ENCODE assay signal across 3 cellular contexts in the genomic region with DNA sequence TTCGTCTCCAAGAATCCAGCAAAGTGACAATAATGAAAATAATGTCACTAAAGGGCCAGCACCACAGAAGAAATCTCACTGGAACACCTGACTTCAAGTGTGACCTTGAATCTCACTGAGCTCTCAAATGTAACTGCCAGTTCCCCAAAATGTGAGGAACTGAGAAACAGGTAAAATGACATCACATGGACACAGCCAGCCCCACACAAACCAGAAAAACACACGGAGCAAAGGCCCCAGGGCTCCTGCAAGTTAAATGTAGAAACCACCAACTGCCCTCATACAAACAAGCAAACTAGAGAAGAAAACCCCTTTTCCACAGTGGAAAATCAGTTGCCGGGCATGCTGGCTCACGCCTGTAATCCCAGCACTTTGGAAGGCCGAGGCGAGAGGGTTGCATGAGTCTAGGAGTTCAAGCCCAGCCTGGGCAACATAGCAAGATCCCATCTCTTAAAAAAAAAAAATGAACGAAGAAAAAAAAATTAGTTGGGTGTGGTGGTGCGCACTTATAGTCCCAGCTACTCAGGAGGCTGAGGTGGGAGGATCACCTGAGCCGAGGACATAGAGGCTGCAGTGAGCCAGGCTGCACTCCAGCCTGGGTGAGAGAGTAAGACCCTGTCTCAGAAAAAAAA.
TF ChIP-seq lines count a peak whose summit lies in the region.

No MANE protein-coding gene starts in this region.

TF ChIP-seq in GM12891, 5 proteins besides CTCF, POLR2A, EP300 and RAD21:
- TF ChIP-seq SPI1 (IDR thresholded peaks at IDR 0.05; ENCODE audit: low read depth, low read length) = peak; percentile 100
- no peak for TF ChIP-seq POU2F2 (IDR thresholded peaks at IDR 0.05; ENCODE audit: low read depth, low read length)
- no peak for TF ChIP-seq POLR2AphosphoS5 (IDR thresholded peaks at IDR 0.05; ENCODE audit: low read depth, low read length)
- 0 out of 2 replicates have a peak, but pooled peaks have one; percentile 31 for TF ChIP-seq TAF1 (IDR thresholded peaks at IDR 0.05; ENCODE audit: low read depth, low read length)
- TF ChIP-seq PAX5 (IDR thresholded peaks at IDR 0.05; ENCODE audit: insufficient read depth, low read length, severe bottlenecking) = no peak

TF ChIP-seq in HEK293, 187 proteins besides CTCF, POLR2A, EP300 and RAD21:
- TF ChIP-seq ZNF121 (tag by site-specific recombination; IDR thresholded peaks at IDR 0.05) (peak; percentile 83), ZNF169 (tag by site-specific recombination; IDR thresholded peaks at IDR 0.05) (no peak), GLIS1 (tag by site-specific recombination; IDR thresholded peaks at IDR 0.05) (no peak), ZNF394 (tag by site-specific recombination; IDR thresholded peaks at IDR 0.05; ENCODE audit: borderline replicate concordance) (no peak), ZBTB17 (tag by site-specific recombination; IDR thresholded peaks at IDR 0.05) (no peak), ZNF19 (tag by site-specific recombination; IDR thresholded peaks at IDR 0.05; ENCODE audit: low read depth) (no peak)
- TF ChIP-seq, protein P1, sequence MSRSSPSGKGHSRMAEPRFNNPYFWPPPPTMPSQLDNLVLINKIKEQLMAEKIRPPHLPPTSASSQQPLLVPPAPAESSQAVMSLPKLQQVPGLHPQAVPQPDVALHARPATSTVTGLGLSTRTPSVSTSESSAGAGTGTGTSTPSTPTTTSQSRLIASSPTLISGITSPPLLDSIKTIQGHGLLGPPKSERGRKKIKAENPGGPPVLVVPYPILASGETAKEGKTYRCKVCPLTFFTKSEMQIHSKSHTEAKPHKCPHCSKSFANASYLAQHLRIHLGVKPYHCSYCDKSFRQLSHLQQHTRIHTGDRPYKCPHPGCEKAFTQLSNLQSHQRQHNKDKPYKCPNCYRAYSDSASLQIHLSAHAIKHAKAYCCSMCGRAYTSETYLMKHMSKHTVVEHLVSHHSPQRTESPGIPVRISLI (tag by site-specific recombination; IDR thresholded peaks at IDR 0.05) = peak; percentile 68; the same call in 1 of the 2 replicates
- TF ChIP-seq, protein P2, sequence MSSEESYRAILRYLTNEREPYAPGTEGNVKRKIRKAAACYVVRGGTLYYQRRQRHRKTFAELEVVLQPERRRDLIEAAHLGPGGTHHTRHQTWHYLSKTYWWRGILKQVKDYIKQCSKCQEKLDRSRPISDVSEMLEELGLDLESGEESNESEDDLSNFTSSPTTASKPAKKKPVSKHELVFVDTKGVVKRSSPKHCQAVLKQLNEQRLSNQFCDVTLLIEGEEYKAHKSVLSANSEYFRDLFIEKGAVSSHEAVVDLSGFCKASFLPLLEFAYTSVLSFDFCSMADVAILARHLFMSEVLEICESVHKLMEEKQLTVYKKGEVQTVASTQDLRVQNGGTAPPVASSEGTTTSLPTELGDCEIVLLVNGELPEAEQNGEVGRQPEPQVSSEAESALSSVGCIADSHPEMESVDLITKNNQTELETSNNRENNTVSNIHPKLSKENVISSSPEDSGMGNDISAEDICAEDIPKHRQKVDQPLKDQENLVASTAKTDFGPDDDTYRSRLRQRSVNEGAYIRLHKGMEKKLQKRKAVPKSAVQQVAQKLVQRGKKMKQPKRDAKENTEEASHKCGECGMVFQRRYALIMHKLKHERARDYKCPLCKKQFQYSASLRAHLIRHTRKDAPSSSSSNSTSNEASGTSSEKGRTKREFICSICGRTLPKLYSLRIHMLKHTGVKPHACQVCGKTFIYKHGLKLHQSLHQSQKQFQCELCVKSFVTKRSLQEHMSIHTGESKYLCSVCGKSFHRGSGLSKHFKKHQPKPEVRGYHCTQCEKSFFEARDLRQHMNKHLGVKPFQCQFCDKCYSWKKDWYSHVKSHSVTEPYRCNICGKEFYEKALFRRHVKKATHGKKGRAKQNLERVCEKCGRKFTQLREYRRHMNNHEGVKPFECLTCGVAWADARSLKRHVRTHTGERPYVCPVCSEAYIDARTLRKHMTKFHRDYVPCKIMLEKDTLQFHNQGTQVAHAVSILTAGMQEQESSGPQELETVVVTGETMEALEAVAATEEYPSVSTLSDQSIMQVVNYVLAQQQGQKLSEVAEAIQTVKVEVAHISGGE (tag by site-specific recombination; conservative IDR thresholded peaks at IDR 0.05; ENCODE audit: low read depth) = no peak

TF ChIP-seq in GM12878, 131 proteins besides CTCF, POLR2A, EP300 and RAD21 (continues in another document):
- TF ChIP-seq JUNB (IDR thresholded peaks at IDR 0.05) (peak; percentile 57), ZSCAN29 (IDR thresholded peaks at IDR 0.05) (no peak), EED (IDR thresholded peaks at IDR 0.05; ENCODE audit: low read depth) (peak; percentile 88), TCF7 (IDR thresholded peaks at IDR 0.05; ENCODE audit: borderline replicate concordance) (no peak), JUND (IDR thresholded peaks at IDR 0.05; ENCODE audit: low read depth, low read length) (0 out of 2 replicates have a peak, but pooled peaks have one; percentile 19), NFIC (IDR thresholded peaks at IDR 0.05; ENCODE audit: low read depth, low read length) (peak; percentile 79; the same call in 1 of the 2 replicates), ZNF24 (IDR thresholded peaks at IDR 0.05) (no peak), MEF2B (IDR thresholded peaks at IDR 0.05; ENCODE audit: partially characterized antibody, poor library complexity, severe bottlenecking) (peak; percentile 65), RUNX3 (IDR thresholded peaks at IDR 0.05; ENCODE audit: low read length) (peak; percentile 87), CREB1 (IDR thresholded peaks at IDR 0.05; ENCODE audit: low read depth) (peak; percentile 70), BHLHE40 (IDR thresholded peaks at IDR 0.05; ENCODE audit: borderline replicate concordance in 1 of 2, low read depth in 2 of 2, low read length in 1 of 2) (peak; percentile 51 to 73; a peak in 3 of 4 replicates), IKZF1 (conservative IDR thresholded peaks at IDR 0.05) (peak; percentile 97), SMARCA5 (IDR thresholded peaks at IDR 0.05) (peak; percentile 80), ATF7 (IDR thresholded peaks at IDR 0.05; ENCODE audit: low read depth) (peak; percentile 98), STAT1 (conservative IDR thresholded peaks at IDR 0.05) (no peak), DPF2 (IDR thresholded peaks at IDR 0.05) (peak; percentile 98), PAX8 (IDR thresholded peaks at IDR 0.05) (no peak), MXI1 (IDR thresholded peaks at IDR 0.05; ENCODE audit: low read depth, low read length) (peak; percentile 46; the same call in 1 of the 2 replicates), ETV6 (conservative IDR thresholded peaks at IDR 0.05 in 1 of 2, IDR thresholded peaks at IDR 0.05 in 1 of 2; ENCODE audit: borderline replicate concordance in 1 of 2, low read depth in 1 of 2) (peak in 1 of 2 experiments; percentile 59; a peak in 1 of 4 replicates), TARDBP (IDR thresholded peaks at IDR 0.05; ENCODE audit: borderline replicate concordance) (0 out of 2 replicates have a peak, but pooled peaks have one; percentile 38), CBFB (IDR thresholded peaks at IDR 0.05; ENCODE audit: low read depth) (no peak), BCL11A (IDR thresholded peaks at IDR 0.05; ENCODE audit: low read depth, low read length) (peak; percentile 83), RFX5 (IDR thresholded peaks at IDR 0.05; ENCODE audit: low read depth, low read length) (no peak), POU2F2 (IDR thresholded peaks at IDR 0.05; ENCODE audit: borderline replicate concordance, low read depth, low read length) (0 out of 3 replicates have a peak, but pooled peaks have one; percentile 23), WRNIP1 (IDR thresholded peaks at IDR 0.05; ENCODE audit: borderline replicate concordance, low read depth, low read length) (no peak), ZNF274 (IDR thresholded peaks at IDR 0.05; ENCODE audit: insufficient read depth, insufficient read length) (no peak), ZNF217 (IDR thresholded peaks at IDR 0.05) (peak; percentile 76; the same call in 1 of the 2 replicates)
- TF ChIP-seq, protein P3, sequence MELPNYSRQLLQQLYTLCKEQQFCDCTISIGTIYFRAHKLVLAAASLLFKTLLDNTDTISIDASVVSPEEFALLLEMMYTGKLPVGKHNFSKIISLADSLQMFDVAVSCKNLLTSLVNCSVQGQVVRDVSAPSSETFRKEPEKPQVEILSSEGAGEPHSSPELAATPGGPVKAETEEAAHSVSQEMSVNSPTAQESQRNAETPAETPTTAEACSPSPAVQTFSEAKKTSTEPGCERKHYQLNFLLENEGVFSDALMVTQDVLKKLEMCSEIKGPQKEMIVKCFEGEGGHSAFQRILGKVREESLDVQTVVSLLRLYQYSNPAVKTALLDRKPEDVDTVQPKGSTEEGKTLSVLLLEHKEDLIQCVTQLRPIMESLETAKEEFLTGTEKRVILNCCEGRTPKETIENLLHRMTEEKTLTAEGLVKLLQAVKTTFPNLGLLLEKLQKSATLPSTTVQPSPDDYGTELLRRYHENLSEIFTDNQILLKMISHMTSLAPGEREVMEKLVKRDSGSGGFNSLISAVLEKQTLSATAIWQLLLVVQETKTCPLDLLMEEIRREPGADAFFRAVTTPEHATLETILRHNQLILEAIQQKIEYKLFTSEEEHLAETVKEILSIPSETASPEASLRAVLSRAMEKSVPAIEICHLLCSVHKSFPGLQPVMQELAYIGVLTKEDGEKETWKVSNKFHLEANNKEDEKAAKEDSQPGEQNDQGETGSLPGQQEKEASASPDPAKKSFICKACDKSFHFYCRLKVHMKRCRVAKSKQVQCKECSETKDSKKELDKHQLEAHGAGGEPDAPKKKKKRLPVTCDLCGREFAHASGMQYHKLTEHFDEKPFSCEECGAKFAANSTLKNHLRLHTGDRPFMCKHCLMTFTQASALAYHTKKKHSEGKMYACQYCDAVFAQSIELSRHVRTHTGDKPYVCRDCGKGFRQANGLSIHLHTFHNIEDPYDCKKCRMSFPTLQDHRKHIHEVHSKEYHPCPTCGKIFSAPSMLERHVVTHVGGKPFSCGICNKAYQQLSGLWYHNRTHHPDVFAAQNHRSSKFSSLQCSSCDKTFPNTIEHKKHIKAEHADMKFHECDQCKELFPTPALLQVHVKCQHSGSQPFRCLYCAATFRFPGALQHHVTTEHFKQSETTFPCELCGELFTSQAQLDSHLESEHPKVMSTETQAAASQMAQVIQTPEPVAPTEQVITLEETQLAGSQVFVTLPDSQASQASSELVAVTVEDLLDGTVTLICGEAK (IDR thresholded peaks at IDR 0.05; ENCODE audit: borderline replicate concordance) = no peak
- TF ChIP-seq, protein P4, sequence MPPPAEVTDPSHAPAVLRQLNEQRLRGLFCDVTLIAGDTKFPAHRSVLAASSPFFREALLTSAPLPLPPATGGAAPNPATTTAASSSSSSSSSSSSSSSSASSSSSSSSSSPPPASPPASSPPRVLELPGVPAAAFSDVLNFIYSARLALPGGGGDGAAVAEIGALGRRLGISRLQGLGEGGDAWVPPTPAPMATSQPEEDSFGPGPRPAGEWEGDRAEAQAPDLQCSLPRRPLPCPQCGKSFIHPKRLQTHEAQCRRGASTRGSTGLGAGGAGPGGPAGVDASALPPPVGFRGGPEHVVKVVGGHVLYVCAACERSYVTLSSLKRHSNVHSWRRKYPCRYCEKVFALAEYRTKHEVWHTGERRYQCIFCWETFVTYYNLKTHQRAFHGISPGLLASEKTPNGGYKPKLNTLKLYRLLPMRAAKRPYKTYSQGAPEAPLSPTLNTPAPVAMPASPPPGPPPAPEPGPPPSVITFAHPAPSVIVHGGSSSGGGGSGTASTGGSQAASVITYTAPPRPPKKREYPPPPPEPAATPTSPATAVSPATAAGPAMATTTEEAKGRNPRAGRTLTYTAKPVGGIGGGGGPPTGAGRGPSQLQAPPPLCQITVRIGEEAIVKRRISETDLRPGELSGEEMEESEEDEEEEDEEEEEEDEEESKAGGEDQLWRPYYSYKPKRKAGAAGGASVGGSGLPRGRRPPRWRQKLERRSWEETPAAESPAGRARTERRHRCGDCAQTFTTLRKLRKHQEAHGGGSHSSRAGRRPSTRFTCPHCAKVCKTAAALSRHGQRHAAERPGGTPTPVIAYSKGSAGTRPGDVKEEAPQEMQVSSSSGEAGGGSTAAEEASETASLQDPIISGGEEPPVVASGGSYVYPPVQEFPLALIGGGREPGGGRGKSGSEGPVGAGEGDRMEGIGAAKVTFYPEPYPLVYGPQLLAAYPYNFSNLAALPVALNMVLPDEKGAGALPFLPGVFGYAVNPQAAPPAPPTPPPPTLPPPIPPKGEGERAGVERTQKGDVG (CRISPR knock-in tag; IDR thresholded peaks at IDR 0.05) = no peak
- TF ChIP-seq, protein P5, sequence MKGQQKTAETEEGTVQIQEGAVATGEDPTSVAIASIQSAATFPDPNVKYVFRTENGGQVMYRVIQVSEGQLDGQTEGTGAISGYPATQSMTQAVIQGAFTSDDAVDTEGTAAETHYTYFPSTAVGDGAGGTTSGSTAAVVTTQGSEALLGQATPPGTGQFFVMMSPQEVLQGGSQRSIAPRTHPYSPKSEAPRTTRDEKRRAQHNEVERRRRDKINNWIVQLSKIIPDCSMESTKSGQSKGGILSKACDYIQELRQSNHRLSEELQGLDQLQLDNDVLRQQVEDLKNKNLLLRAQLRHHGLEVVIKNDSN (IDR thresholded peaks at IDR 0.05; ENCODE audit: borderline replicate concordance, extremely low read length, insufficient read depth, low read depth, low read length) = no peak
- TF ChIP-seq, protein P6, sequence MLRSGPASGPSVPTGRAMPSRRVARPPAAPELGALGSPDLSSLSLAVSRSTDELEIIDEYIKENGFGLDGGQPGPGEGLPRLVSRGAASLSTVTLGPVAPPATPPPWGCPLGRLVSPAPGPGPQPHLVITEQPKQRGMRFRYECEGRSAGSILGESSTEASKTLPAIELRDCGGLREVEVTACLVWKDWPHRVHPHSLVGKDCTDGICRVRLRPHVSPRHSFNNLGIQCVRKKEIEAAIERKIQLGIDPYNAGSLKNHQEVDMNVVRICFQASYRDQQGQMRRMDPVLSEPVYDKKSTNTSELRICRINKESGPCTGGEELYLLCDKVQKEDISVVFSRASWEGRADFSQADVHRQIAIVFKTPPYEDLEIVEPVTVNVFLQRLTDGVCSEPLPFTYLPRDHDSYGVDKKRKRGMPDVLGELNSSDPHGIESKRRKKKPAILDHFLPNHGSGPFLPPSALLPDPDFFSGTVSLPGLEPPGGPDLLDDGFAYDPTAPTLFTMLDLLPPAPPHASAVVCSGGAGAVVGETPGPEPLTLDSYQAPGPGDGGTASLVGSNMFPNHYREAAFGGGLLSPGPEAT (IDR thresholded peaks at IDR 0.05; ENCODE audit: low read depth) = peak; percentile 96
- TF ChIP-seq, protein P7, sequence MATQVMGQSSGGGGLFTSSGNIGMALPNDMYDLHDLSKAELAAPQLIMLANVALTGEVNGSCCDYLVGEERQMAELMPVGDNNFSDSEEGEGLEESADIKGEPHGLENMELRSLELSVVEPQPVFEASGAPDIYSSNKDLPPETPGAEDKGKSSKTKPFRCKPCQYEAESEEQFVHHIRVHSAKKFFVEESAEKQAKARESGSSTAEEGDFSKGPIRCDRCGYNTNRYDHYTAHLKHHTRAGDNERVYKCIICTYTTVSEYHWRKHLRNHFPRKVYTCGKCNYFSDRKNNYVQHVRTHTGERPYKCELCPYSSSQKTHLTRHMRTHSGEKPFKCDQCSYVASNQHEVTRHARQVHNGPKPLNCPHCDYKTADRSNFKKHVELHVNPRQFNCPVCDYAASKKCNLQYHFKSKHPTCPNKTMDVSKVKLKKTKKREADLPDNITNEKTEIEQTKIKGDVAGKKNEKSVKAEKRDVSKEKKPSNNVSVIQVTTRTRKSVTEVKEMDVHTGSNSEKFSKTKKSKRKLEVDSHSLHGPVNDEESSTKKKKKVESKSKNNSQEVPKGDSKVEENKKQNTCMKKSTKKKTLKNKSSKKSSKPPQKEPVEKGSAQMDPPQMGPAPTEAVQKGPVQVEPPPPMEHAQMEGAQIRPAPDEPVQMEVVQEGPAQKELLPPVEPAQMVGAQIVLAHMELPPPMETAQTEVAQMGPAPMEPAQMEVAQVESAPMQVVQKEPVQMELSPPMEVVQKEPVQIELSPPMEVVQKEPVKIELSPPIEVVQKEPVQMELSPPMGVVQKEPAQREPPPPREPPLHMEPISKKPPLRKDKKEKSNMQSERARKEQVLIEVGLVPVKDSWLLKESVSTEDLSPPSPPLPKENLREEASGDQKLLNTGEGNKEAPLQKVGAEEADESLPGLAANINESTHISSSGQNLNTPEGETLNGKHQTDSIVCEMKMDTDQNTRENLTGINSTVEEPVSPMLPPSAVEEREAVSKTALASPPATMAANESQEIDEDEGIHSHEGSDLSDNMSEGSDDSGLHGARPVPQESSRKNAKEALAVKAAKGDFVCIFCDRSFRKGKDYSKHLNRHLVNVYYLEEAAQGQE (IDR thresholded peaks at IDR 0.05; ENCODE audit: low read depth, low read length) = no peak
